Comparison of ENCODE assay signal across 24 cellular contexts in the genomic region with DNA sequence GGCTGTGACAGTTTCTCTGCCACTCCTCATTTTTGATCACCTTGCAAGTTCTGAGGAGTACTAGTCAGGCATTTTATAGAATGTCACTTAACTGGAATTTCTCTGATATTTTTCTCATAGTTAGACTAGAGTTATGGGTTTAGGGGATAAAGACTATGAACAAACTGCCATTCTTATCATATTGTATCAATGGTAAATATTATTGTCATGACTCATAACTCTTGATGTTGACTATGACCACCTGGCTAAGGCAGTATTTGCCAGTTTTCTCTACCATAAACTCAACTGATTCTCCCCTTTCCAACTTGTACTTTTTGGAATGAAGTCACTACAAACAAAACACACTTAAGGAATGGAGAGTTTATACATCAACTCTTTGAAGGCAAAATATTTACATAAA. TPM values are rescaled to one million over a fixed set of nuclear protein-coding genes. Genes with fewer than 3 reads are reported as not detected.
DNase-seq lines count a peak whose midpoint lies in the region; ATAC-seq and TF ChIP-seq lines count a peak whose summit lies in the region.
"Had no signal": no experiment of that assay in that cellular context is flagged by ENCODE, and none has a peak within 500 bp of the region (broad histone marks: within the 10 kb centered on the region; RNA-seq: fewer than 3 reads in every experiment).

No MANE protein-coding gene starts in this region.

- no peaks in the 10 kb centered on the region for H4K20me1 ChIP-seq in mammary epithelial cell (ENCODE audit: insufficient read depth, low read length)
- H4K20me1 ChIP-seq: BLaER1 had no signal

- peaks cover 3% of the 10 kb centered on the region for H3K4me1 ChIP-seq in mammary epithelial cell (ENCODE audit: insufficient read depth, low read length)
- peaks cover 3% of the 10 kb centered on the region for H3K4me1 ChIP-seq in foreskin keratinocyte
- H3K4me1 ChIP-seq: BLaER1 had no signal

- no peak overlapping the region for H3K4me2 ChIP-seq in mammary epithelial cell (ENCODE audit: insufficient read depth, low read depth, low read length)
- H3K4me2 ChIP-seq: BLaER1, GM23338 had no signal

- CTCF ChIA-PET in mammary epithelial cell (lab: Charles Lee; ENCODE audit: low non-redundant PET) (no interaction called here), MCF 10A (lab: Yijun Ruan, JAX) (no interaction called here)

- no peak overlapping the region for H2AFZ ChIP-seq in mammary epithelial cell (ENCODE audit: low read depth, low read length)
- H2AFZ ChIP-seq: GM23338 had no signal

- intact Hi-C loops in mammary epithelial cell (cut with micrococcal nuclease), result no loop called here
- intact Hi-C loops in MCF 10A (cut with micrococcal nuclease), result no loop called here

- H3K4me1 Mint-ChIP-seq in MCF 10A (ENCODE audit: insufficient read depth, unreplicated experiment) (peaks cover 6% of the 10 kb centered on the region), type B pancreatic cell (ENCODE audit: unreplicated experiment) (no peaks in the 10 kb centered on the region)
- H3K4me1 Mint-ChIP-seq: CD14-positive monocyte; CD4-positive, alpha-beta memory T cell; GM23338; IgD-negative memory B cell had no signal

- H3K9me3 Mint-ChIP-seq in MCF 10A (ENCODE audit: unreplicated experiment), result no peaks in the 10 kb centered on the region
- H3K9me3 Mint-ChIP-seq in type B pancreatic cell, result no peaks in the 10 kb centered on the region
- H3K9me3 Mint-ChIP-seq: CD4-positive, alpha-beta memory T cell; GM23338 had no signal

- no peaks in the 10 kb centered on the region for H3K36me3 Mint-ChIP-seq in MCF 10A (ENCODE audit: insufficient read depth, unreplicated experiment)
- H3K36me3 Mint-ChIP-seq in type B pancreatic cell, result no peaks in the 10 kb centered on the region
- H3K36me3 Mint-ChIP-seq: CD14-positive monocyte; CD4-positive, alpha-beta memory T cell; IgD-negative memory B cell had no signal

- no peak overlapping the region for H3K27ac Mint-ChIP-seq in MCF 10A (ENCODE audit: low read depth, unreplicated experiment)
- no peak overlapping the region for H3K27ac Mint-ChIP-seq in type B pancreatic cell
- H3K27ac Mint-ChIP-seq: CD14-positive monocyte; CD4-positive, alpha-beta memory T cell; GM23338; IgD-negative memory B cell had no signal

- H3K27ac ChIP-seq in mammary epithelial cell (ENCODE audit: insufficient read depth, low read depth, low read length), result no peak overlapping the region
- no peak overlapping the region for H3K27ac ChIP-seq in foreskin keratinocyte
- H3K27ac ChIP-seq: 22Rv1, BLaER1, HL-60 had no signal

- no peak for TF ChIP-seq CTCF in mammary epithelial cell (conservative IDR thresholded peaks at IDR 0.05 in 1 of 2, IDR thresholded peaks at IDR 0.05 in 1 of 2; ENCODE audit: extremely low read depth in 1 of 2, insufficient read depth in 1 of 2, low read depth in 1 of 2, low read length in 2 of 2)
- TF ChIP-seq CTCF in MCF 10A (IDR thresholded peaks at IDR 0.05; ENCODE audit: unreplicated experiment), result no peak
- TF ChIP-seq CTCF in foreskin keratinocyte (conservative IDR thresholded peaks at IDR 0.05), result no peak
- no peak for TF ChIP-seq CTCF in type B pancreatic cell (conservative IDR thresholded peaks at IDR 0.05)

- BruUV-seq in mammary epithelial cell (replicated peaks; lab: Mats Ljungman, UMichigan) (no TSS peak), MCF 10A (replicated peaks; lab: Mats Ljungman, UMichigan) (no TSS peak)

- H3K4me3 ChIP-seq in mammary epithelial cell (replicated peaks in 1 of 3; ENCODE audit: insufficient read depth in 1 of 3, low read depth in 2 of 3, low read length in 3 of 3), result no peak overlapping the region
- H3K4me3 ChIP-seq: BLaER1, GM12878, GM23338 had no signal

- no peaks in the 10 kb centered on the region for H3K36me3 ChIP-seq in mammary epithelial cell (ENCODE audit: insufficient read depth, low read length)
- H3K36me3 ChIP-seq: BLaER1 had no signal

- H3K9me3 ChIP-seq in mammary epithelial cell (replicated peaks; ENCODE audit: insufficient read depth, low read length), result no peaks in the 10 kb centered on the region
- H3K9me3 ChIP-seq: BLaER1 had no signal

- no peak overlapping the region for H3K9ac ChIP-seq in mammary epithelial cell (ENCODE audit: insufficient read depth, low read length)
- H3K9ac ChIP-seq: BLaER1 had no signal

- H3K27me3 ChIP-seq in mammary epithelial cell (ENCODE audit: insufficient read depth, low read length) (no peaks in the 10 kb centered on the region), foreskin keratinocyte (no peaks in the 10 kb centered on the region)
- H3K27me3 ChIP-seq: BLaER1 had no signal

- H3K4me3 Mint-ChIP-seq in MCF 10A (ENCODE audit: unreplicated experiment) (no peak overlapping the region), type B pancreatic cell (no peak overlapping the region)
- H3K4me3 Mint-ChIP-seq: CD14-positive monocyte; CD4-positive, alpha-beta memory T cell; GM23338; IgD-negative memory B cell had no signal

- no peaks in the 10 kb centered on the region for H3K79me2 ChIP-seq in mammary epithelial cell (ENCODE audit: insufficient read depth, low read length)

- ATAC-seq in foreskin keratinocyte (peak; percentile 20), GM18517 (IDR thresholded peaks at IDR 0.05; ENCODE audit: unreplicated experiment) (no peak)
- ATAC-seq: GM12878, GM23338, HepG2 had no signal

- dilution Hi-C loops in mammary epithelial cell (cut with HindIII; ENCODE audit: low sequenced_read_pairs), result loop anchor here (5.0 kb wide), 1 partner anchor 102 kb away; no protein-coding TSS in a partner anchor

- in situ Hi-C loops in mammary epithelial cell (cut with MboI; ENCODE audit: low sequenced_read_pairs in 2 of 2), result no loop called here

- POLR2A ChIA-PET in MCF 10A (lab: Yijun Ruan, JAX), result no interaction called here

- H3K27me3 Mint-ChIP-seq in MCF 10A (ENCODE audit: insufficient read depth, unreplicated experiment) (no peaks in the 10 kb centered on the region), type B pancreatic cell (no peaks in the 10 kb centered on the region)
- H3K27me3 Mint-ChIP-seq: CD4-positive, alpha-beta memory T cell; IgD-negative memory B cell had no signal

- DNase-seq in mammary epithelial cell (peak; percentile 22), MCF 10A (ENCODE audit: unreplicated experiment) (no peak), LoVo (ENCODE audit: low spot score) (peak; percentile 1), foreskin keratinocyte (no peak), occipital lobe (lab: John Stamatoyannopoulos, UW) (no peak), type B pancreatic cell (ENCODE audit: extremely low spot score, unreplicated experiment) (no peak)
- DNase-seq: CD4-positive, alpha-beta memory T cell; DMS153; DND-41; EL; HCEC 1CT; KBM-7 had no signal

RNA-seq across cellular contexts. Expression of a gene that starts 22.7 kb away (rescaled TPM):
- not detected for total RNA-seq in mammary epithelial cell
- not detected for polyA plus RNA-seq in mammary epithelial cell
- not detected for polyA minus RNA-seq in mammary epithelial cell
- total RNA-seq in MCF 10A (2022), result not detected in 2 replicates
- total RNA-seq in foreskin keratinocyte, result not detected in 2 replicates
- polyA plus RNA-seq in foreskin keratinocyte, result not detected in 2 replicates
- not detected for total RNA-seq in occipital lobe
- not detected in 2 replicates for total RNA-seq in type B pancreatic cell (ENCODE audit: low replicate concordance)
- total RNA-seq: A673; CD4-positive, alpha-beta memory T cell; G401; GM12878; GM23338; HepG2 had no signal
- polyA plus RNA-seq: AG04450; CD14-positive monocyte; CD4-positive, alpha-beta memory T cell; GM23338; HepG2; IgD-negative memory B cell had no signal

RNA-seq across cellular contexts. Expression of a gene that starts 49.8 kb away (rescaled TPM):
- total RNA-seq in mammary epithelial cell (not detected), MCF 10A (2022) (not detected in 2 replicates), foreskin keratinocyte (not detected in 2 replicates), occipital lobe (not detected), type B pancreatic cell (ENCODE audit: low replicate concordance) (not detected in 2 replicates)
- polyA plus RNA-seq in mammary epithelial cell (not detected), foreskin keratinocyte (not detected in 2 replicates)
- not detected for polyA minus RNA-seq in mammary epithelial cell
- total RNA-seq: A673; CD4-positive, alpha-beta memory T cell; G401; GM12878; GM23338; HepG2 had no signal
- polyA plus RNA-seq: AG04450; CD14-positive monocyte; CD4-positive, alpha-beta memory T cell; GM23338; HepG2; IgD-negative memory B cell had no signal

RNA-seq across cellular contexts. Expression of a gene that starts 57.2 kb away (rescaled TPM):
- not detected for total RNA-seq in mammary epithelial cell
- polyA plus RNA-seq in mammary epithelial cell, result not detected
- polyA minus RNA-seq in mammary epithelial cell, result not detected
- not detected in 2 replicates for total RNA-seq in MCF 10A (2022)
- not detected in 2 replicates for total RNA-seq in foreskin keratinocyte
- polyA plus RNA-seq in foreskin keratinocyte, result not detected in 2 replicates
- not detected for total RNA-seq in occipital lobe
- not detected in 2 replicates for total RNA-seq in type B pancreatic cell (ENCODE audit: low replicate concordance)
- total RNA-seq: A673; CD4-positive, alpha-beta memory T cell; G401; GM12878; GM23338; HepG2 had no signal
- polyA plus RNA-seq: AG04450; CD14-positive monocyte; CD4-positive, alpha-beta memory T cell; GM23338; HepG2; IgD-negative memory B cell had no signal

Comparison
In these comparisons a context has a peak if more than half of its experiments do, and no peak if none do; other contexts are left out.
1. DNase-seq: peak in mammary epithelial cell (single experiment) and LoVo (single experiment); none in MCF 10A (single experiment), foreskin keratinocyte (0 of 2), occipital lobe (single experiment) and type B pancreatic cell (single experiment).